1 cellular context compared by ENCODE assay signal in the genomic region with DNA sequence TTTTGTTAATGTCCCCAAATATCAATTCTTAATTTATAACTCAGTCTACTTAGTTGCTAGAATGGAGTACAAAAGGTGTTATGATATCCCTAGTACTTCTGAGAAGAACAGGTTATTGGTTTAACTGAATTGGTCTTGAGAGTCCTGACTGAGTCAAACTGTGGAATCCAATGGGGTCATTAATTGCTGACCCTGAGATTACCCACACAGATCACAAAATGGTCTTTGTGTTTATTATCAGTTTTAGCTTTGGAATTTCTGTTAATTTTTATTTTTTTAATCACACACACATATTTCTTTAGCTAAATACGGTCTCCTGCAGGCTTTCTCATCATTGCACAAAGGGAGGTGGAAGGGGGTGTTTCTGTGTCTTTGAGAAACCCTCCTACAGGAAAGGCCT.
TF ChIP-seq lines count a peak whose summit lies in the region.

No MANE protein-coding gene starts in this region.

TF ChIP-seq in liver, 16 proteins besides CTCF, POLR2A, EP300 and RAD21 (continued from another document):
- TF ChIP-seq, protein P1, sequence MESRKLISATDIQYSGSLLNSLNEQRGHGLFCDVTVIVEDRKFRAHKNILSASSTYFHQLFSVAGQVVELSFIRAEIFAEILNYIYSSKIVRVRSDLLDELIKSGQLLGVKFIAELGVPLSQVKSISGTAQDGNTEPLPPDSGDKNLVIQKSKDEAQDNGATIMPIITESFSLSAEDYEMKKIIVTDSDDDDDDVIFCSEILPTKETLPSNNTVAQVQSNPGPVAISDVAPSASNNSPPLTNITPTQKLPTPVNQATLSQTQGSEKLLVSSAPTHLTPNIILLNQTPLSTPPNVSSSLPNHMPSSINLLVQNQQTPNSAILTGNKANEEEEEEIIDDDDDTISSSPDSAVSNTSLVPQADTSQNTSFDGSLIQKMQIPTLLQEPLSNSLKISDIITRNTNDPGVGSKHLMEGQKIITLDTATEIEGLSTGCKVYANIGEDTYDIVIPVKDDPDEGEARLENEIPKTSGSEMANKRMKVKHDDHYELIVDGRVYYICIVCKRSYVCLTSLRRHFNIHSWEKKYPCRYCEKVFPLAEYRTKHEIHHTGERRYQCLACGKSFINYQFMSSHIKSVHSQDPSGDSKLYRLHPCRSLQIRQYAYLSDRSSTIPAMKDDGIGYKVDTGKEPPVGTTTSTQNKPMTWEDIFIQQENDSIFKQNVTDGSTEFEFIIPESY (IDR thresholded peaks at IDR 0.05) = no peak
